ENCODE assay signal across 27 cellular contexts in the genomic region with DNA sequence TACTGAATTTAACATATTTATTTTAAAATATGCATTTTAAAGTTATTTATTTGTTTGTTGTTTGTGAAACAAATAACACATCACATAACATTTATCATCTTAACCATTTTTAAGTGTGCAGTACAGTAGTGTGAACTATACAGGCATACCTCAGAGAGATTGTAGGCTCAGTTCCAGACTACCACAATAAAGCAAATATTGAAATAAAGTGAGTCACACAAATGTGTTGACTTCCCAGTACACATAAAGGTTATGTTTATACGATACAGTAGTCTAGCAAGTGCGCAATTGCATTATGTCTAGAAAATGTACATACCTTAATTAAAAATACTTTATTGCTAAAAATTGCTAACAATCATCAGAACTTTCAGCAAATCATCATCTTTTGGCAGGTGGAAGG.
A peak's percentile ranks its signal among the peaks of the same experiment; 100 is the strongest.
DNase-seq lines count a peak whose midpoint lies in the region; ATAC-seq and TF ChIP-seq lines count a peak whose summit lies in the region.
"Had no signal": no experiment of that assay in that cellular context is flagged by ENCODE, and none has a peak within 500 bp of the region (broad histone marks: within the 10 kb centered on the region; RNA-seq: fewer than 3 reads in every experiment).

No MANE protein-coding gene starts in this region.

- H3K4me1 Mint-ChIP-seq in immature natural killer cell, result no peaks in the 10 kb centered on the region
- H3K4me1 Mint-ChIP-seq: activated naive CD8-positive, alpha-beta T cell treated with anti-CD3 and anti-CD28 coated beads, Interleukin-2, amount 50 U/mL, for 24 hours; neural crest cell had no signal

- H3K36me3 ChIP-seq in mammary epithelial cell (ENCODE audit: insufficient read depth, low read length) (no peaks in the 10 kb centered on the region), mucosa of descending colon (ENCODE audit: low read depth) (no peaks in the 10 kb centered on the region)
- H3K36me3 ChIP-seq: heart left ventricle, spleen, upper lobe of left lung, WERI-Rb-1 had no signal

- dilution Hi-C loops in mammary epithelial cell (cut with HindIII; ENCODE audit: low sequenced_read_pairs), result no loop called here

- H3K4me3 ChIP-seq in mammary epithelial cell (replicated peaks in 1 of 3; ENCODE audit: insufficient read depth in 1 of 3, low read depth in 2 of 3, low read length in 3 of 3) (no peak overlapping the region), mucosa of descending colon (no peak overlapping the region)
- H3K4me3 ChIP-seq: heart left ventricle, spleen, upper lobe of left lung had no signal

- H3K36me3 Mint-ChIP-seq in immature natural killer cell, result no peaks in the 10 kb centered on the region

- no peaks in the 10 kb centered on the region for H3K79me2 ChIP-seq in mammary epithelial cell (ENCODE audit: insufficient read depth, low read length)

- CTCF ChIA-PET in mammary epithelial cell (lab: Charles Lee; ENCODE audit: low non-redundant PET), result no interaction called here

- DNase-seq in HT-29 (ENCODE audit: low spot score), result peak; percentile 71
- peak; percentile 41 for DNase-seq in NCI-H460 (ENCODE audit: extremely low read depth, low read depth)
- DNase-seq in mammary epithelial cell, result peak; percentile 4
- DNase-seq in mucosa of descending colon, result no peak
- no peak for DNase-seq in COR-L47 (lab: John Stamatoyannopoulos, UW)
- no peak for DNase-seq in immature natural killer cell
- no peak for DNase-seq in stimulated activated CD4-positive, alpha-beta T cell treated with anti-CD3 and anti-CD28 coated beads, Interleukin-4, amount 100 ng/mL, for 4 hours
- DNase-seq: activated CD4-positive, alpha-beta T cell treated with anti-CD3 and anti-CD28 coated beads for 48 hours; activated CD8-positive, alpha-beta memory T cell treated with anti-CD3 and anti-CD28 coated beads for 24 hours; activated gamma-delta T cell treated with Interleukin-2 at 50 U/mL for 16 hours; activated naive CD8-positive, alpha-beta T cell treated with anti-CD3 and anti-CD28 coated beads, Interleukin-2, amount 50 U/mL, for 24 hours; activated T-cell treated with anti-CD3 and anti-CD28 coated beads, Interleukin-2, amount 50 U/mL, for 1 hour; C1 segment of cervical spinal cord; foreskin fibroblast; heart left ventricle; Karpas-422; kidney glomerular epithelial cell; NCI-H1048; NCI-H187 treated with DMSO at 0.1 percent for 48 hours; NCI-H226; right cardiac atrium; spleen; stimulated activated CD4-positive, alpha-beta T cell treated with anti-CD3 and anti-CD28 coated beads, Interleukin-2, amount 100 ng/mL, for 48 hours; T-helper 9 cell; upper lobe of left lung; WERI-Rb-1 had no signal

- H3K4me3 Mint-ChIP-seq in immature natural killer cell, result no peak overlapping the region
- H3K4me3 Mint-ChIP-seq: activated naive CD8-positive, alpha-beta T cell treated with anti-CD3 and anti-CD28 coated beads, Interleukin-2, amount 50 U/mL, for 24 hours; neural crest cell had no signal

- H3K4me1 ChIP-seq in mammary epithelial cell (ENCODE audit: insufficient read depth, low read length) (no peaks in the 10 kb centered on the region), mucosa of descending colon (ENCODE audit: low read depth) (no peaks in the 10 kb centered on the region)
- H3K4me1 ChIP-seq: heart left ventricle, spleen, upper lobe of left lung had no signal

- no peaks in the 10 kb centered on the region for H4K20me1 ChIP-seq in mammary epithelial cell (ENCODE audit: insufficient read depth, low read length)

- peaks cover 0 to 2% (median 2%) of the 10 kb centered on the region in 3 donors for H3K27me3 Mint-ChIP-seq in immature natural killer cell (ENCODE audit: low read depth in 3 of 3)
- H3K27me3 Mint-ChIP-seq: activated naive CD8-positive, alpha-beta T cell treated with anti-CD3 and anti-CD28 coated beads, Interleukin-2, amount 50 U/mL, for 24 hours had no signal

- intact Hi-C loops in mammary epithelial cell (cut with micrococcal nuclease) (no loop called here), mucosa of descending colon (cut with DNase I, micrococcal nuclease) (no loop called here)

- WGBS in mammary epithelial cell (ENCODE audit: low coverage, missing lambda C conversion rate), result 92% methylated on average over 2 of the region's 2 CpGs

- H3K9me3 ChIP-seq in mammary epithelial cell (replicated peaks; ENCODE audit: insufficient read depth, low read length), result no peaks in the 10 kb centered on the region
- H3K9me3 ChIP-seq in mucosa of descending colon, result no peaks in the 10 kb centered on the region
- H3K9me3 ChIP-seq: upper lobe of left lung had no signal

- ATAC-seq in mucosa of descending colon, result peak; percentile 93
- ATAC-seq: activated naive CD8-positive, alpha-beta T cell treated with anti-CD3 and anti-CD28 coated beads, Interleukin-2, amount 50 U/mL, for 24 hours; heart left ventricle; right cardiac atrium had no signal

- H3K27me3 ChIP-seq in mammary epithelial cell (ENCODE audit: insufficient read depth, low read length), result no peaks in the 10 kb centered on the region
- H3K27me3 ChIP-seq: heart left ventricle, spleen, upper lobe of left lung had no signal

- H2AFZ ChIP-seq in mammary epithelial cell (ENCODE audit: low read depth, low read length), result no peak overlapping the region

- peaks cover 0 to 51% (median 32%) of the 10 kb centered on the region in 6 donors for H3K9me3 Mint-ChIP-seq in immature natural killer cell

- TF ChIP-seq CTCF in mammary epithelial cell (conservative IDR thresholded peaks at IDR 0.05 in 1 of 2, IDR thresholded peaks at IDR 0.05 in 1 of 2; ENCODE audit: extremely low read depth in 1 of 2, insufficient read depth in 1 of 2, low read depth in 1 of 2, low read length in 2 of 2) (no peak), mucosa of descending colon (IDR thresholded peaks at IDR 0.05) (no peak)

- no peak overlapping the region for H3K4me2 ChIP-seq in mammary epithelial cell (ENCODE audit: insufficient read depth, low read depth, low read length)

- in situ Hi-C loops in mammary epithelial cell (cut with MboI; ENCODE audit: low sequenced_read_pairs in 2 of 2), result no loop called here

- BruUV-seq in mammary epithelial cell (replicated peaks; lab: Mats Ljungman, UMichigan), result no TSS peak

- H3K9ac ChIP-seq in mammary epithelial cell (ENCODE audit: insufficient read depth, low read length), result no peak overlapping the region

- no peak overlapping the region for H3K27ac ChIP-seq in mammary epithelial cell (ENCODE audit: insufficient read depth, low read depth, low read length)
- H3K27ac ChIP-seq: heart left ventricle, spleen, upper lobe of left lung, WERI-Rb-1 had no signal

- H3K27ac Mint-ChIP-seq in immature natural killer cell, result no peak overlapping the region
- H3K27ac Mint-ChIP-seq: activated naive CD8-positive, alpha-beta T cell treated with anti-CD3 and anti-CD28 coated beads, Interleukin-2, amount 50 U/mL, for 24 hours had no signal

Comparison
In these comparisons a context has a peak if more than half of its experiments do, and no peak if none do; other contexts are left out.
1. DNase-seq: peak in HT-29 (single experiment), NCI-H460 (single experiment) and mammary epithelial cell (single experiment); none in mucosa of descending colon (0 of 3), COR-L47 (single experiment), immature natural killer cell (0 of 3) and stimulated activated CD4-positive, alpha-beta T cell treated with anti-CD3 and anti-CD28 coated beads, Interleukin-4, amount 100 ng/mL, for 4 hours (0 of 2).